In the genomic region with DNA sequence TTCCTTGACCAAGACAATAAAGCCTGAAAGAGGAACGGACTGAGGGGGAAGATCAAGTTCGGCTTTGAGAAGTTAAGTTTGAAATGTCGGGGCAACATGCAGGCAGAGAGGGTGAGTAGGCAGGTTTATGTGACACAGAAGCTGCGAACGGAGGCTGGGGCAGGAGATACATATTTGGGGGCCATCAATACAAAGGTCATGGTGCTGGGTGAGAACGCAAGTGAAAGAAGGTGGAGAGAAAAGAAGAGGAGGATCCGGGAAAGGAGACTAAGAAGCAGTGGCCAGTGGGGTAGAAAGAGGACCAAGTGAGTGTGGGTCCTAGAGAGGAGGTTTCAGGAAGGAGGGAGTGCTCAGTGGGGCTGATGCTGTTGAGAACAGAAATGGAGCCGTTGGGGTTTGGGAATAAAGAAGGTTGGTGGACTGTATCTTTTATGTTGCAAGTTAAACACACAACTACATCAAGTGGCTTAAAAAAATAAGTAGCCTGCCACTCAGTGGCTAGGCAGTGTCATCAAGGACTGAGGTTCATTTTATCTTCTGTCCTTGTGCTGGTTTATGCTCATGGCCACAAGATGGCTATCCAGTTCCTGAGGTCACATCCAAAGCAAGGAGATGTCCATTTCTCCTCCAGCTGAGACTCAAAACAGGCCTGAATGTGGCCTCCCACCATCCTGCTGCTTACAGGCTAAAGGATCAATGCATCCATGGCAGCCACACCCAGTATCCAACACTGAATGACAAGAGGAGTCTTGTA, we compare ENCODE assay signal across 12 cellular contexts. TPM values are rescaled to one million over a fixed set of nuclear protein-coding genes. Genes with fewer than 3 reads are reported as not detected.
A peak's percentile ranks its signal among the peaks of the same experiment; 100 is the strongest.
DNase-seq lines count a peak whose midpoint lies in the region; ATAC-seq, FAIRE-seq and TF ChIP-seq lines count a peak whose summit lies in the region.
"Had no signal": no experiment of that assay in that cellular context is flagged by ENCODE, and none has a peak within 500 bp of the region (broad histone marks: within the 10 kb centered on the region; RNA-seq: fewer than 3 reads in every experiment).

No MANE protein-coding gene starts in this region.

- no peak overlapping the region for H3K14ac ChIP-seq in trophoblast cell (ENCODE audit: low read length)

- H3K79me2 ChIP-seq in MM.1S (ENCODE audit: low read length) = peaks cover 22% of the 10 kb centered on the region
- peaks cover 34% of the 10 kb centered on the region for H3K79me2 ChIP-seq in astrocyte (ENCODE audit: insufficient read depth, low read length)
- H3K79me2 ChIP-seq in trophoblast cell (ENCODE audit: control insufficient read depth, insufficient read depth, low read length, poor library complexity) = peaks cover 27% of the 10 kb centered on the region

- no peak overlapping the region for H3K23ac ChIP-seq in trophoblast cell (ENCODE audit: low read length)

- peak overlapping the region; percentile 5 for H2BK120ac ChIP-seq in trophoblast cell (ENCODE audit: insufficient read depth, low read length, poor library complexity)

- H3K9ac ChIP-seq in MM.1S (ENCODE audit: low read length) (no peak overlapping the region), astrocyte (ENCODE audit: low read length) (no peak overlapping the region), trophoblast cell (ENCODE audit: low read length) (no peak overlapping the region)

- no peak overlapping the region for H4K91ac ChIP-seq in trophoblast cell (ENCODE audit: low read depth, low read length)

- no peak overlapping the region for H3K4me2 ChIP-seq in MM.1S (ENCODE audit: low read depth, low read length)
- H3K4me2 ChIP-seq in astrocyte (ENCODE audit: low read length) = peak overlapping the region; percentile 88
- H3K4me2 ChIP-seq in trophoblast cell (ENCODE audit: low read length) = no peak overlapping the region

- H3K4me1 ChIP-seq in MM.1S (ENCODE audit: low read length) (peaks cover 28% of the 10 kb centered on the region), astrocyte (ENCODE audit: insufficient read depth, low read length) (peaks cover 24% of the 10 kb centered on the region), trophoblast cell (ENCODE audit: control insufficient read depth in 1 of 2, insufficient read depth in 2 of 2, low read length in 2 of 2) (peaks cover 11 to 18% of the 10 kb centered on the region in 2 experiments), foreskin keratinocyte (peaks cover 13% of the 10 kb centered on the region)

- no peak overlapping the region for H4K8ac ChIP-seq in trophoblast cell (ENCODE audit: low read depth, low read length)

- no peak overlapping the region for H3K18ac ChIP-seq in trophoblast cell (ENCODE audit: low read length)

- H3K27me3 Mint-ChIP-seq in activated CD4-positive, alpha-beta memory T cell treated with anti-CD3 and anti-CD28 coated beads, Interleukin-2, amount 10 ng/mL, durations not matched to agents 7 days and 5 days = peaks cover 2% of the 10 kb centered on the region
- H3K27me3 Mint-ChIP-seq in activated CD4-positive, alpha-beta memory T cell treated with anti-CD3 and anti-CD28 coated beads for 36 hours = peaks cover 1% of the 10 kb centered on the region
- no peaks in the 10 kb centered on the region for H3K27me3 Mint-ChIP-seq in astrocyte (ENCODE audit: low read depth, unreplicated experiment)

- peaks cover 39% of the 10 kb centered on the region for H3K4me1 Mint-ChIP-seq in activated CD4-positive, alpha-beta memory T cell treated with anti-CD3 and anti-CD28 coated beads, Interleukin-2, amount 10 ng/mL, durations not matched to agents 7 days and 5 days
- peaks cover 28% of the 10 kb centered on the region for H3K4me1 Mint-ChIP-seq in activated CD4-positive, alpha-beta memory T cell treated with anti-CD3 and anti-CD28 coated beads for 36 hours (ENCODE audit: low read depth)
- H3K4me1 Mint-ChIP-seq in astrocyte (ENCODE audit: low read depth, unreplicated experiment) = peaks cover 24% of the 10 kb centered on the region

- H3K79me1 ChIP-seq in trophoblast cell (ENCODE audit: low read length) = peaks cover 16% of the 10 kb centered on the region

- H3K9me2 ChIP-seq in MM.1S (replicated peaks; ENCODE audit: insufficient read depth, low read length) = no peaks in the 10 kb centered on the region

- H3K36me3 ChIP-seq in MM.1S (replicated peaks; ENCODE audit: insufficient read depth, low read length) (no peaks in the 10 kb centered on the region), astrocyte (ENCODE audit: insufficient read depth, low read length) (no peaks in the 10 kb centered on the region), trophoblast cell (ENCODE audit: control insufficient read depth in 1 of 2, insufficient read depth in 2 of 2, low read length in 2 of 2) (peaks cover 4 to 9% of the 10 kb centered on the region in 2 experiments)

- no peak for FAIRE-seq in astrocyte (lab: Jason Lieb, UNC)

- H3K4ac ChIP-seq in trophoblast cell (ENCODE audit: low read depth, low read length) = no peak overlapping the region

- CTCF ChIA-PET in activated CD4-positive, alpha-beta memory T cell treated with anti-CD3 and anti-CD28 coated beads, Interleukin-2, amount 10 ng/mL, durations not matched to agents 7 days and 5 days (lab: Charles Lee) = interaction anchor here (1.5 kb wide), 1 partner anchor 133 kb away, joined by 3 read pairs; no protein-coding TSS in a partner anchor
- CTCF ChIA-PET in activated CD4-positive, alpha-beta memory T cell treated with anti-CD3 and anti-CD28 coated beads for 36 hours (lab: Charles Lee) = interaction anchor here (1.1 to 1.3 kb wide), 3 partner anchors 260 to 339 kb away, joined by 3 to 4 read pairs (median 4); no protein-coding TSS in a partner anchor

- POLR2A ChIA-PET in activated CD4-positive, alpha-beta memory T cell treated with anti-CD3 and anti-CD28 coated beads, Interleukin-2, amount 10 ng/mL, durations not matched to agents 7 days and 5 days (lab: Charles Lee) = no interaction called here
- POLR2A ChIA-PET in activated CD4-positive, alpha-beta memory T cell treated with anti-CD3 and anti-CD28 coated beads for 36 hours (lab: Charles Lee) = no interaction called here

- H2AFZ ChIP-seq in MM.1S (ENCODE audit: low read length) = no peak overlapping the region
- no peak overlapping the region for H2AFZ ChIP-seq in astrocyte (ENCODE audit: low read depth, low read length)
- H2AFZ ChIP-seq in trophoblast cell (ENCODE audit: insufficient read depth, low read length, poor library complexity) = no peak overlapping the region

- H2BK5ac ChIP-seq in trophoblast cell (ENCODE audit: low read depth, low read length, poor library complexity) = no peak overlapping the region

- intact Hi-C loops in activated CD4-positive, alpha-beta memory T cell treated with anti-CD3 and anti-CD28 coated beads for 36 hours (cut with micrococcal nuclease) = loop anchor here (2.0 to 5.0 kb wide), 3 partner anchors 123 to 242 kb away; a partner anchor contains a TSS

- H3K27ac Mint-ChIP-seq in activated CD4-positive, alpha-beta memory T cell treated with anti-CD3 and anti-CD28 coated beads, Interleukin-2, amount 10 ng/mL, durations not matched to agents 7 days and 5 days = no peak overlapping the region
- no peak overlapping the region for H3K27ac Mint-ChIP-seq in activated CD4-positive, alpha-beta memory T cell treated with anti-CD3 and anti-CD28 coated beads for 36 hours
- H3K27ac Mint-ChIP-seq in astrocyte (ENCODE audit: unreplicated experiment) = peak overlapping the region; percentile 100

- H3K9me3 Mint-ChIP-seq in activated CD4-positive, alpha-beta memory T cell treated with anti-CD3 and anti-CD28 coated beads, Interleukin-2, amount 10 ng/mL, durations not matched to agents 7 days and 5 days = no peaks in the 10 kb centered on the region
- H3K9me3 Mint-ChIP-seq in activated CD4-positive, alpha-beta memory T cell treated with anti-CD3 and anti-CD28 coated beads for 36 hours = no peaks in the 10 kb centered on the region
- no peaks in the 10 kb centered on the region for H3K9me3 Mint-ChIP-seq in astrocyte (ENCODE audit: unreplicated experiment)

- H3K27me3 ChIP-seq in MM.1S (replicated peaks; ENCODE audit: insufficient read depth, low read length) = no peaks in the 10 kb centered on the region
- no peaks in the 10 kb centered on the region for H3K27me3 ChIP-seq in astrocyte (ENCODE audit: insufficient read depth, low read length)
- no peaks in the 10 kb centered on the region for H3K27me3 ChIP-seq in trophoblast cell (ENCODE audit: insufficient read depth, low read length)
- no peaks in the 10 kb centered on the region for H3K27me3 ChIP-seq in foreskin keratinocyte

- H3K4me3 Mint-ChIP-seq in activated CD4-positive, alpha-beta memory T cell treated with anti-CD3 and anti-CD28 coated beads, Interleukin-2, amount 10 ng/mL, durations not matched to agents 7 days and 5 days = peak overlapping the region; percentile 9
- no peak overlapping the region for H3K4me3 Mint-ChIP-seq in activated CD4-positive, alpha-beta memory T cell treated with anti-CD3 and anti-CD28 coated beads for 36 hours
- H3K4me3 Mint-ChIP-seq in astrocyte (ENCODE audit: unreplicated experiment) = peak overlapping the region; percentile 96

- H4K12ac ChIP-seq in trophoblast cell (ENCODE audit: low read depth, low read length) = no peak overlapping the region

- no peaks in the 10 kb centered on the region for H4K20me1 ChIP-seq in MM.1S (ENCODE audit: insufficient read depth, low read length)
- H4K20me1 ChIP-seq in astrocyte (ENCODE audit: insufficient read depth, low read length) = peaks cover 27% of the 10 kb centered on the region

- no peaks in the 10 kb centered on the region for H3K36me3 Mint-ChIP-seq in activated CD4-positive, alpha-beta memory T cell treated with anti-CD3 and anti-CD28 coated beads, Interleukin-2, amount 10 ng/mL, durations not matched to agents 7 days and 5 days (ENCODE audit: low read depth)
- no peaks in the 10 kb centered on the region for H3K36me3 Mint-ChIP-seq in activated CD4-positive, alpha-beta memory T cell treated with anti-CD3 and anti-CD28 coated beads for 36 hours
- H3K36me3 Mint-ChIP-seq in astrocyte (ENCODE audit: low read depth, unreplicated experiment) = peaks cover 2% of the 10 kb centered on the region

- H3K27ac ChIP-seq in MM.1S (ENCODE audit: low read length) (no peak overlapping the region), astrocyte (ENCODE audit: low read depth, low read length) (no peak overlapping the region), trophoblast cell (ENCODE audit: low read depth, low read length) (no peak overlapping the region), foreskin keratinocyte (no peak overlapping the region)

- H3K4me3 ChIP-seq in MM.1S (ENCODE audit: low read length) = no peak overlapping the region
- H3K4me3 ChIP-seq in astrocyte (ENCODE audit: insufficient read depth, low read depth, low read length) = no peak overlapping the region
- H3K4me3 ChIP-seq in trophoblast cell (ENCODE audit: low read depth, low read length) = no peak overlapping the region

- H2AK5ac ChIP-seq in trophoblast cell (ENCODE audit: low read length) = no peak overlapping the region

- no CpG with 5 or more reads among the region's 8 CpGs for WGBS in trophoblast cell (ENCODE audit: extremely low coverage, insufficient coverage, insufficient read length)

- H3K9me3 ChIP-seq in MM.1S (replicated peaks; ENCODE audit: insufficient read depth, low read length) (no peaks in the 10 kb centered on the region), astrocyte (ENCODE audit: insufficient read depth, low read depth, low read length) (no peaks in the 10 kb centered on the region), trophoblast cell (ENCODE audit: insufficient read depth, low read depth, low read length) (no peaks in the 10 kb centered on the region)

- H3F3A ChIP-seq in MM.1S (ENCODE audit: insufficient read depth, low read length) = peaks cover 5% of the 10 kb centered on the region; the same call in 1 of the 2 replicates

- peak; percentile 17 for TF ChIP-seq CTCF in MM.1S (IDR thresholded peaks at IDR 0.05; ENCODE audit: low read length)
- no peak for TF ChIP-seq CTCF in astrocyte (IDR thresholded peaks at IDR 0.05; ENCODE audit: insufficient read depth, low read depth, low read length)
- TF ChIP-seq CTCF in foreskin keratinocyte (conservative IDR thresholded peaks at IDR 0.05) = no peak

- DNase-seq in activated CD4-positive, alpha-beta memory T cell treated with anti-CD3 and anti-CD28 coated beads, Interleukin-2, amount 10 ng/mL, durations not matched to agents 7 days and 5 days = no peak
- DNase-seq in activated CD4-positive, alpha-beta memory T cell treated with anti-CD3 and anti-CD28 coated beads for 36 hours = no peak
- DNase-seq in MM.1S (no peak), astrocyte (ENCODE audit: low read depth) (no peak), trophoblast cell (no peak), foreskin keratinocyte (no peak)
- DNase-seq: aorta, KBM-7, NCI-H446 had no signal

- H2BK12ac ChIP-seq in trophoblast cell (ENCODE audit: low read length) = no peak overlapping the region

- ATAC-seq in GM19467 (IDR thresholded peaks at IDR 0.05; ENCODE audit: unreplicated experiment) = no peak
- ATAC-seq in foreskin keratinocyte = no peak
- ATAC-seq in GM21529 (IDR thresholded peaks at IDR 0.05; ENCODE audit: unreplicated experiment) = no peak

RNA-seq across cellular contexts. Expression of a gene that starts 1.7 kb away (rescaled TPM):
- 10 to 100 TPM; 37.7 to 39.4 TPM for total RNA-seq in activated CD4-positive, alpha-beta memory T cell treated with anti-CD3 and anti-CD28 coated beads, Interleukin-2, amount 10 ng/mL, durations not matched to agents 7 days and 5 days
- total RNA-seq in activated CD4-positive, alpha-beta memory T cell treated with anti-CD3 and anti-CD28 coated beads for 36 hours = 10 to 100 TPM; 16.0 to 16.4 TPM
- total RNA-seq in astrocyte (96.5 and 111 TPM in 2 replicates), foreskin keratinocyte (80.5 and 82.5 TPM in 2 replicates)
- polyA plus RNA-seq in trophoblast cell (2013) = 127 and 134 TPM in 2 replicates
- polyA plus RNA-seq in foreskin keratinocyte = 71.9 and 87.3 TPM in 2 replicates

RNA-seq across cellular contexts. Expression of a gene that starts 8.3 kb away (rescaled TPM):
- total RNA-seq in activated CD4-positive, alpha-beta memory T cell treated with anti-CD3 and anti-CD28 coated beads, Interleukin-2, amount 10 ng/mL, durations not matched to agents 7 days and 5 days = not detected
- under 1 TPM in 1 of 2 experiments, not detected in 1; 0.48 TPM for total RNA-seq in activated CD4-positive, alpha-beta memory T cell treated with anti-CD3 and anti-CD28 coated beads for 36 hours
- total RNA-seq in astrocyte (3.1 and 3.6 TPM in 2 replicates), foreskin keratinocyte (0.54 and 0.88 TPM in 2 replicates)
- 112 and 133 TPM in 2 replicates for polyA plus RNA-seq in trophoblast cell (2013)
- polyA plus RNA-seq in foreskin keratinocyte = 1.0 and 1.2 TPM in 2 replicates
- total RNA-seq: pulmonary artery endothelial cell had no signal
